In the genomic region with DNA sequence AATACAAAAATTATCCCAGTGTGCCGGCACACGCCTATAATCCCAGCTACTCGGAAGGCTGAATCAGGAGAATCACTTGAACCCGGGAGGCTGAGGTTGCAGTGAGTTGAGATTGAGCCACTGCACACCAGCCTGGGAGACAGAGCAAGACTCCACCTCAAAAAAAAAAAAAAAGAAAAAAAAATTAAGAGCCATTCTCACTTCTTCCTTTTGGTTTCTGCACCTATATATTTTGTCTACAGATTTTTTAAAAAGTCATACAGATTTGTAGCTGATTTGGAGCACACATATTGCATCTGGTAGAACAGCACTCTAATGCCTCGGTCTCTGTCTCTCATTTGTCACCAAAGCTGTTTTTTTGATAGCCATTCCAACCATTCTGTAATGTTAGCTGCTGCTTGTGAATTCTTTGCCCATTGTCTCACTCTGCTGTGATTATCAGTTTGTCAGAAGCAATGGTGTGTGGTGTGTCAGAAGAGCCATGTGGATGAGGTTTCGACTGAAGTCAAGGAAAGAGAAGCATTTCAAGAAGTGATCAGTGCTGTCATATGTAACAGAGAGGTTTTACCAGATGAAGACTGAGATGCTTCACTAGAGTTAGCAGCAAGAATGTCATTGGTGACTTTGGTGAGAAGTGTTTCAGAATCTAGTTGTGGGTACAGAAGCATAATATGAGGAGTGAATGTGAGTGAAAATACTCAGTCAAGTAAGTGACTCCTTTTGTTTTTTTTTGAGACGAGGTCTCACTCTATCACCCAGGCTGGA, we compare ENCODE assay signal across 17 cellular contexts. TPM values are rescaled to one million over a fixed set of nuclear protein-coding genes. Genes with fewer than 3 reads are reported as not detected.
DNase-seq lines count a peak whose midpoint lies in the region; ATAC-seq, FAIRE-seq and TF ChIP-seq lines count a peak whose summit lies in the region.
"Had no signal": no experiment of that assay in that cellular context is flagged by ENCODE, and none has a peak within 500 bp of the region (broad histone marks: within the 10 kb centered on the region; RNA-seq: fewer than 3 reads in every experiment).

No MANE protein-coding gene starts in this region.

- H3K4me1 ChIP-seq in Panc1 (ENCODE audit: control insufficient read depth, insufficient read depth, low read length) (peaks cover 21% of the 10 kb centered on the region), kidney (ENCODE audit: control insufficient read depth in 1 of 2, insufficient read depth in 1 of 2, low read depth in 1 of 2, low read length in 2 of 2) (no peaks in the 10 kb centered on the region)
- H3K4me1 ChIP-seq: breast epithelium, upper lobe of right lung had no signal

- no peak for DNase-seq in GM18507 (ENCODE audit: extremely low spot score, insufficient read length, low read depth)
- no peak for DNase-seq in Panc1 (ENCODE audit: low read depth, low spot score)
- DNase-seq in kidney, result no peak
- no peak for DNase-seq in activated CD4-positive, alpha-beta T cell treated with anti-CD3 and anti-CD28 coated beads for 1 hour
- DNase-seq in NCI-H510A (lab: John Stamatoyannopoulos, UW), result no peak
- no peak for DNase-seq in H4 (ENCODE audit: low spot score)
- DNase-seq: activated naive CD4-positive, alpha-beta T cell; AML-193; DMS153; mammary epithelial cell; NCI-H2171; stimulated activated naive CD4-positive, alpha-beta T cell; upper lobe of right lung had no signal

- no TSS peak for BruUV-seq in Panc1 (replicated peaks; lab: Mats Ljungman, UMichigan)

- no peaks in the 10 kb centered on the region; the same call in 1 of the 2 replicates for H3K36me3 ChIP-seq in Panc1 (ENCODE audit: control insufficient read depth, insufficient read depth, low read length)
- no peaks in the 10 kb centered on the region for H3K36me3 ChIP-seq in kidney (ENCODE audit: control insufficient read depth in 1 of 2, insufficient read depth in 2 of 2, low read length in 2 of 2)
- H3K36me3 ChIP-seq: breast epithelium, upper lobe of right lung had no signal

- ATAC-seq in GM21381 (IDR thresholded peaks at IDR 0.05; ENCODE audit: unreplicated experiment) (peak; percentile 60), HG02870 (IDR thresholded peaks at IDR 0.05; ENCODE audit: unreplicated experiment) (peak; percentile 77), Panc1 (no peak)
- ATAC-seq: sciatic nerve, upper lobe of right lung had no signal

- H3K27me3 ChIP-seq in Panc1 (ENCODE audit: control insufficient read depth, insufficient read depth, low read length), result no peaks in the 10 kb centered on the region
- H3K27me3 ChIP-seq: breast epithelium, upper lobe of right lung had no signal

- H3K9me3 ChIP-seq in Panc1 (ENCODE audit: control insufficient read depth, insufficient read depth, low read depth, low read length) (no peaks in the 10 kb centered on the region), kidney (ENCODE audit: control insufficient read depth in 1 of 2, low read length in 2 of 2) (no peaks in the 10 kb centered on the region)
- H3K9me3 ChIP-seq: breast epithelium, upper lobe of right lung had no signal

- H3K27ac ChIP-seq in Panc1 (ENCODE audit: low read length) (peak overlapping the region; percentile 76), kidney (ENCODE audit: low read depth in 2 of 2, low read length in 2 of 2) (no peak overlapping the region)
- H3K27ac ChIP-seq: breast epithelium, upper lobe of right lung had no signal

- POLR2A ChIA-PET in Panc1 (lab: Charles Lee), result interaction anchor here (0.6 to 1.2 kb wide), 2 partner anchors 27 to 741 kb away, joined by 3 to 10 read pairs; no protein-coding TSS in a partner anchor

- TF ChIP-seq CTCF in Panc1 (IDR thresholded peaks at IDR 0.05) (no peak), kidney (IDR thresholded peaks at IDR 0.05; ENCODE audit: borderline replicate concordance, extremely low read depth, insufficient read depth) (no peak)

- FAIRE-seq in GM18507 (lab: Jason Lieb, UNC), result peak; percentile 83
- FAIRE-seq in kidney (lab: Jason Lieb, UNC), result no peak

- intact Hi-C loops in Panc1 (cut with micrococcal nuclease; ENCODE audit: unreplicated experiment) (loop anchor here (10.0 kb wide), 1 partner anchor 357 kb away; no protein-coding TSS in a partner anchor), kidney (cut with DNase I) (no loop called here)

- CTCF ChIA-PET in Panc1 (lab: Charles Lee), result no interaction called here

- in situ Hi-C loops in Panc1 (cut with HindIII; ENCODE audit: low pct_unique_long_range_greater_than_20kb, low sequenced_read_pairs), result no loop called here

- no peak overlapping the region for H3K9ac ChIP-seq in kidney (ENCODE audit: low read length in 2 of 2)

- no peak overlapping the region for H3K4me3 ChIP-seq in Panc1 (ENCODE audit: low read depth in 2 of 2, low read length in 2 of 2)
- H3K4me3 ChIP-seq in kidney (ENCODE audit: low read length in 2 of 2), result no peak overlapping the region
- H3K4me3 ChIP-seq: breast epithelium, upper lobe of right lung had no signal

RNA-seq across cellular contexts. Expression of gene KTN1, which starts 8.7 kb away (rescaled TPM):
- total RNA-seq in Panc1 (2021; ENCODE audit: unreplicated experiment) (310 TPM), kidney (155 TPM)
- 139 TPM for polyA plus RNA-seq in Panc1 (2012; ENCODE audit: insufficient read length)
- 106 TPM for polyA plus RNA-seq in kidney (ENCODE audit: insufficient read depth, low read depth, low replicate concordance)
- total RNA-seq in H4 (2014; rRNA removed; shearing (Covaris generic)), result 75.7 and 77.4 TPM in 2 replicates
